In the genomic region with DNA sequence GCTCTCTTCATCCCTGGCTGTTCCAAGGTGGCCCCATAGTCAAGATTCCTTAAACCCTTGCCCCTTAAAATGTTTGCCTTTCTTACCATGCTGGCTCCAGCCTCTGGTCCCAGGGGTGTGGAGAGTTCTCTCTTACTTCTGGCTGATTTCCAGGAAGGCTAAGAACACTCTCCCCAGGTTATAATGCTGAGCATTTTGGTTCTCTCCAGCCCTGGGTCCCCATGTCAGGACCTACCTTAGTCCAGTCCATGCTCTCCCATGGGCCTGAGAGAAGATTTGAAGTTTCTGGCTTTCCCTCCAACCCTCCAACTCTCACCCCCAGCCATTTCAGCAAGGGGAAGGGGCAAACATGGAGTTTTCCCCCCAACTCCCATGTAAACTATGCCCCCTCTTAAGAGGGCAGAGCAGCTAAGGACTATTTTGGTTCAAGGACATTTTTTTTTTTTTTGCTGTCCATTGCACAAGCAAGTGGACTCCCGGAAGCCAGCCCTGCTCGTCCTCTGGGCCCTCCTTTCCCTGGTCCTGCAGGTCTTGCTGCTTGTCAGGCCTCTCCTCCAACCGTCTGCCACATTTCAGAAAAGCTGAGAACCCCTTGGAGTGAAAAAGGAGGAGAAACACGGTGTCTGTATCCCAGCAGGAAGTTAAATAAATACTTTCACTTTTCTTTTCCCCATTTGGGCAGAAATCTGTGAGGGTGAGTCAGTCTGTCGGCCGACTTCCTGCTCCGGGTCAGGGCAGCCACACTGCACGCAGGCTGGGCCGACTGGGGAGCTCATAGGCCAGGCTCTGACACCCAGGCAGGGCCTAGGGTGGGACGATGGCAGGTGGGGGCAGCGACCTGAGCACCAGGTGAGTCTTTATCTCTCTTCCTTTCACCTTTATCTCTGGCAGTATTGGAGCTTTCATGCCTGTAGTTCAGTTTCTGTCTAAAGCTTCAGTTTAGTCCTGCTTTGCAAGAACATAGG, we compare ENCODE assay signal across 1 cellular context.
TF ChIP-seq lines count a peak whose summit lies in the region.

Gene SP140L (plus strand): TSS at position 741 of the 965 bp plus-strand sequence. CDS start 77 bp downstream, at position 818.

TF ChIP-seq in HepG2, 621 proteins besides CTCF, POLR2A, EP300 and RAD21 (continued from another document and continues in another):
- TF ChIP-seq THRA (CRISPR knock-in tag; IDR thresholded peaks at IDR 0.05; ENCODE audit: borderline replicate concordance): 0 out of 2 replicates have a peak, but pooled peaks have one; percentile 14
- TF ChIP-seq ARID2 (CRISPR knock-in tag; IDR thresholded peaks at IDR 0.05; ENCODE audit: borderline replicate concordance): peak; percentile 83; the same call in 1 of the 2 replicates
- no peak for TF ChIP-seq TCF7 (IDR thresholded peaks at IDR 0.05; ENCODE audit: low read depth)
- no peak for TF ChIP-seq ARNTL (CRISPR knock-in tag; IDR thresholded peaks at IDR 0.05)
- TF ChIP-seq NR1H2 (CRISPR knock-in tag; IDR thresholded peaks at IDR 0.05; ENCODE audit: borderline replicate concordance, low read depth): no peak
- TF ChIP-seq ZNF543 (CRISPR knock-in tag; IDR thresholded peaks at IDR 0.05): no peak
- TF ChIP-seq ZZZ3 (CRISPR knock-in tag; IDR thresholded peaks at IDR 0.05; ENCODE audit: borderline replicate concordance): peak; percentile 73; the same call in 1 of the 2 replicates
- TF ChIP-seq EEA1 (CRISPR knock-in tag; IDR thresholded peaks at IDR 0.05; ENCODE audit: borderline replicate concordance): no peak
- peak; percentile 62; the same call in 1 of the 2 replicates for TF ChIP-seq PPARG (CRISPR knock-in tag; conservative IDR thresholded peaks at IDR 0.05)
- TF ChIP-seq GTF2F1 (IDR thresholded peaks at IDR 0.05; ENCODE audit: low read length): no peak
- TF ChIP-seq AHR (CRISPR knock-in tag; IDR thresholded peaks at IDR 0.05): 0 out of 2 replicates have a peak, but pooled peaks have one; percentile 80
- no peak for TF ChIP-seq AKAP8 (CRISPR knock-in tag; IDR thresholded peaks at IDR 0.05)
- TF ChIP-seq ETV6 (CRISPR knock-in tag; conservative IDR thresholded peaks at IDR 0.05): no peak
- TF ChIP-seq NRL (CRISPR knock-in tag; IDR thresholded peaks at IDR 0.05; ENCODE audit: borderline replicate concordance): no peak
- TF ChIP-seq ZNF670 (CRISPR knock-in tag; IDR thresholded peaks at IDR 0.05; ENCODE audit: borderline replicate concordance): 0 out of 2 replicates have a peak, but pooled peaks have one; percentile 16
- peak; percentile 91; the same call in 1 of the 2 replicates for TF ChIP-seq NFKB2 (CRISPR knock-in tag; IDR thresholded peaks at IDR 0.05; ENCODE audit: borderline replicate concordance)
- TF ChIP-seq ZNF75D (CRISPR knock-in tag; IDR thresholded peaks at IDR 0.05; ENCODE audit: borderline replicate concordance): no peak
- TF ChIP-seq CBX2 (IDR thresholded peaks at IDR 0.05; ENCODE audit: low read depth, low read length): no peak
- no peak for TF ChIP-seq CBX2 (CRISPR knock-in tag; IDR thresholded peaks at IDR 0.05; ENCODE audit: low read depth)
- TF ChIP-seq SRSF4 (IDR thresholded peaks at IDR 0.05; ENCODE audit: low read depth, low read length, poor library complexity, severe bottlenecking): no peak
- no peak for TF ChIP-seq ZNF280D (CRISPR knock-in tag; IDR thresholded peaks at IDR 0.05)
- TF ChIP-seq PITX1 (CRISPR knock-in tag; IDR thresholded peaks at IDR 0.05): no peak
- TF ChIP-seq REPIN1 (CRISPR knock-in tag; IDR thresholded peaks at IDR 0.05; ENCODE audit: borderline replicate concordance, low read depth): peak; percentile 30; the same call in 1 of the 2 replicates
- TF ChIP-seq KAT2B (IDR thresholded peaks at IDR 0.05; ENCODE audit: borderline replicate concordance, low read depth, low read length): no peak
- no peak for TF ChIP-seq ONECUT2 (CRISPR knock-in tag; IDR thresholded peaks at IDR 0.05)
- TF ChIP-seq ZBTB38 (CRISPR knock-in tag; IDR thresholded peaks at IDR 0.05): peak; percentile 70
- no peak for TF ChIP-seq ZNF17 (CRISPR knock-in tag; IDR thresholded peaks at IDR 0.05)
- no peak for TF ChIP-seq ZNF883 (CRISPR knock-in tag; IDR thresholded peaks at IDR 0.05; ENCODE audit: not compliant biosample characterization)
- no peak for TF ChIP-seq ZNF839 (CRISPR knock-in tag; IDR thresholded peaks at IDR 0.05; ENCODE audit: borderline replicate concordance)
- no peak for TF ChIP-seq NFE2L1 (CRISPR knock-in tag; IDR thresholded peaks at IDR 0.05; ENCODE audit: borderline replicate concordance)
- TF ChIP-seq CAMTA2 (CRISPR knock-in tag; IDR thresholded peaks at IDR 0.05; ENCODE audit: borderline replicate concordance): no peak
- no peak for TF ChIP-seq HNRNPUL1 (IDR thresholded peaks at IDR 0.05; ENCODE audit: low read depth, low read length)
- no peak for TF ChIP-seq HIVEP1 (CRISPR knock-in tag; IDR thresholded peaks at IDR 0.05)
- TF ChIP-seq, protein P1, sequence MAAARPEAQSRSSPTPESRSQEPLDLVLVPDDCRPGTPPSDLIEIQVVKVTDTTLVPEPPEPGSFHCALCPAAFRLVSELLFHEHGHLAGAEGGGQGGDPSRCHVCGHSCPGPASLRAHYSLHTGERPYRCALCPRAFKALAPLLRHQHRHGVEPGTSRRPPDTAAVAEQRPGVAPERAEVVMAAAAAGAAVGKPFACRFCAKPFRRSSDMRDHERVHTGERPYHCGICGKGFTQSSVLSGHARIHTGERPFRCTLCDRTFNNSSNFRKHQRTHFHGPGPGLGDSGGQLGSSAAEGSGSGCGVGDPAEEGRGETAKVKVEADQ (CRISPR knock-in tag; IDR thresholded peaks at IDR 0.05; ENCODE audit: borderline replicate concordance): no peak
- TF ChIP-seq SKI (IDR thresholded peaks at IDR 0.05; ENCODE audit: partially characterized antibody): no peak
- no peak for TF ChIP-seq U2AF2 (IDR thresholded peaks at IDR 0.05; ENCODE audit: low read depth, low read length)
- peak; percentile 82; the same call in 1 of the 2 replicates for TF ChIP-seq TARDBP (CRISPR knock-in tag; IDR thresholded peaks at IDR 0.05)
- peak; percentile 95 for TF ChIP-seq SRF (IDR thresholded peaks at IDR 0.05; ENCODE audit: low read depth, low read length)
- TF ChIP-seq, protein P2, sequence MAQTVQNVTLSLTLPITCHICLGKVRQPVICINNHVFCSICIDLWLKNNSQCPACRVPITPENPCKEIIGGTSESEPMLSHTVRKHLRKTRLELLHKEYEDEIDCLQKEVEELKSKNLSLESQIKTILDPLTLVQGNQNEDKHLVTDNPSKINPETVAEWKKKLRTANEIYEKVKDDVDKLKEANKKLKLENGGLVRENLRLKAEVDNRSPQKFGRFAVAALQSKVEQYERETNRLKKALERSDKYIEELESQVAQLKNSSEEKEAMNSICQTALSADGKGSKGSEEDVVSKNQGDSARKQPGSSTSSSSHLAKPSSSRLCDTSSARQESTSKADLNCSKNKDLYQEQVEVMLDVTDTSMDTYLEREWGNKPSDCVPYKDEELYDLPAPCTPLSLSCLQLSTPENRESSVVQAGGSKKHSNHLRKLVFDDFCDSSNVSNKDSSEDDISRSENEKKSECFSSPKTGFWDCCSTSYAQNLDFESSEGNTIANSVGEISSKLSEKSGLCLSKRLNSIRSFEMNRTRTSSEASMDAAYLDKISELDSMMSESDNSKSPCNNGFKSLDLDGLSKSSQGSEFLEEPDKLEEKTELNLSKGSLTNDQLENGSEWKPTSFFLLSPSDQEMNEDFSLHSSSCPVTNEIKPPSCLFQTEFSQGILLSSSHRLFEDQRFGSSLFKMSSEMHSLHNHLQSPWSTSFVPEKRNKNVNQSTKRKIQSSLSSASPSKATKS (CRISPR knock-in tag; IDR thresholded peaks at IDR 0.05): no peak
- TF ChIP-seq KLF9 (CRISPR knock-in tag; IDR thresholded peaks at IDR 0.05; ENCODE audit: low read depth): no peak; the same call in 1 of the 2 replicates
- no peak for TF ChIP-seq HINFP (CRISPR knock-in tag; IDR thresholded peaks at IDR 0.05; ENCODE audit: low read depth)
- TF ChIP-seq ZBTB7A (CRISPR knock-in tag; IDR thresholded peaks at IDR 0.05): no peak
- no peak; the same call in 1 of the 2 replicates for TF ChIP-seq TMF1 (CRISPR knock-in tag; IDR thresholded peaks at IDR 0.05; ENCODE audit: low read depth)
- no peak for TF ChIP-seq ZNF382 (CRISPR knock-in tag; IDR thresholded peaks at IDR 0.05; ENCODE audit: borderline replicate concordance)
- peak; percentile 47; the same call in 1 of the 2 replicates for TF ChIP-seq ZNF691 (CRISPR knock-in tag; IDR thresholded peaks at IDR 0.05; ENCODE audit: borderline replicate concordance, low read depth)
- TF ChIP-seq, protein P3, sequence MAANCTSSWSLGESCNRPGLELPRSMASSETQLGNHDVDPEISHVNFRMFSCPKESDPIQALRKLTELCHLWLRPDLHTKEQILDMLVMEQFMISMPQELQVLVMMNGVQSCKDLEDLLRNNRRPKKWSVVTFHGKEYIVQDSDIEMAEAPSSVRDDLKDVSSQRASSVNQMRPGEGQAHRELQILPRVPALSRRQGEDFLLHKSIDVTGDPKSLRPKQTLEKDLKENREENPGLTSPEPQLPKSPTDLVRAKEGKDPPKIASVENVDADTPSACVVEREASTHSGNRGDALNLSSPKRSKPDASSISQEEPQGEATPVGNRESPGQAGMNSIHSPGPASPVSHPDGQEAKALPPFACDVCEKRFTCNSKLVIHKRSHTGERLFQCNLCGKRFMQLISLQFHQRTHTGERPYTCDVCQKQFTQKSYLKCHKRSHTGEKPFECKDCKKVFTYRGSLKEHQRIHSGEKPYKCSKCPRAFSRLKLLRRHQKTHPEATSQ (CRISPR knock-in tag; IDR thresholded peaks at IDR 0.05; ENCODE audit: borderline replicate concordance): no peak
- TF ChIP-seq ZNF512B (CRISPR knock-in tag; IDR thresholded peaks at IDR 0.05; ENCODE audit: borderline replicate concordance): no peak
- TF ChIP-seq EED (CRISPR knock-in tag; IDR thresholded peaks at IDR 0.05): no peak
- TF ChIP-seq ZNF253 (CRISPR knock-in tag; IDR thresholded peaks at IDR 0.05; ENCODE audit: borderline replicate concordance): no peak
- no peak for TF ChIP-seq ZNF530 (CRISPR knock-in tag; IDR thresholded peaks at IDR 0.05; ENCODE audit: low read depth)
- peak; percentile 62; the same call in 1 of the 2 replicates for TF ChIP-seq ZNF709 (CRISPR knock-in tag; IDR thresholded peaks at IDR 0.05)
